ENCODE assay signal across 6 cellular contexts in genomic region chr9:23532282-23532681, GRCh38.
"Had no signal": no experiment of that assay in that cellular context is flagged by ENCODE, and none has a peak within 500 bp of the region (broad histone marks: within the 10 kb centered on the region; RNA-seq: fewer than 3 reads in every experiment).

No MANE protein-coding gene starts in this region.

- ATAC-seq: GM23338 had no signal

- H3K27ac ChIP-seq: HL-60, KMS-11 had no signal

- H2AFZ ChIP-seq: GM23338 had no signal

- H3K4me2 ChIP-seq: GM23338, KMS-11 had no signal

- H3K4me3 ChIP-seq: GM23338 had no signal

- DNase-seq: H9, HCEC 1CT, KBM-7 had no signal

- H3K9ac ChIP-seq: KMS-11 had no signal
